1 cellular context compared by ENCODE assay signal in genomic region chr4:38752393-38752961, GRCh38.
A peak's percentile ranks its signal among the peaks of the same experiment; 100 is the strongest.
TF ChIP-seq lines count a peak whose summit lies in the region.

No MANE protein-coding gene starts in this region.

TF ChIP-seq in GM12878, 131 proteins besides CTCF, POLR2A, EP300 and RAD21 (continued from another document):
- TF ChIP-seq, protein P1, sequence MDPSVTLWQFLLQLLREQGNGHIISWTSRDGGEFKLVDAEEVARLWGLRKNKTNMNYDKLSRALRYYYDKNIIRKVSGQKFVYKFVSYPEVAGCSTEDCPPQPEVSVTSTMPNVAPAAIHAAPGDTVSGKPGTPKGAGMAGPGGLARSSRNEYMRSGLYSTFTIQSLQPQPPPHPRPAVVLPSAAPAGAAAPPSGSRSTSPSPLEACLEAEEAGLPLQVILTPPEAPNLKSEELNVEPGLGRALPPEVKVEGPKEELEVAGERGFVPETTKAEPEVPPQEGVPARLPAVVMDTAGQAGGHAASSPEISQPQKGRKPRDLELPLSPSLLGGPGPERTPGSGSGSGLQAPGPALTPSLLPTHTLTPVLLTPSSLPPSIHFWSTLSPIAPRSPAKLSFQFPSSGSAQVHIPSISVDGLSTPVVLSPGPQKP (IDR thresholded peaks at IDR 0.05; ENCODE audit: low read depth, low read length) = no peak
- TF ChIP-seq ZNF384 (IDR thresholded peaks at IDR 0.05; ENCODE audit: borderline replicate concordance, low read depth, low read length) (no peak), IKZF2 (IDR thresholded peaks at IDR 0.05) (peak; percentile 52 to 62), RELB (IDR thresholded peaks at IDR 0.05; ENCODE audit: low read depth) (peak; percentile 75; the same call in 1 of the 2 replicates), FOXK2 (IDR thresholded peaks at IDR 0.05) (no peak), BHLHE40 (IDR thresholded peaks at IDR 0.05; ENCODE audit: borderline replicate concordance in 1 of 2, low read depth in 2 of 2, low read length in 1 of 2) (peak; percentile 17 to 26; a peak in 1 of 4 replicates), JUNB (IDR thresholded peaks at IDR 0.05) (peak; percentile 65), TBL1XR1 (IDR thresholded peaks at IDR 0.05; ENCODE audit: low read depth, low read length) (0 out of 2 replicates have a peak, but pooled peaks have one; percentile 26), CBX5 (IDR thresholded peaks at IDR 0.05; ENCODE audit: low read depth) (0 out of 2 replicates have a peak, but pooled peaks have one; percentile 36), CEBPB (IDR thresholded peaks at IDR 0.05; ENCODE audit: borderline replicate concordance in 1 of 2, low read depth in 2 of 2, low read length in 2 of 2) (no peak), EED (IDR thresholded peaks at IDR 0.05; ENCODE audit: low read depth) (peak; percentile 47; the same call in 1 of the 2 replicates), BCL3 (IDR thresholded peaks at IDR 0.05; ENCODE audit: borderline replicate concordance, insufficient read depth, low read depth, low read length, poor library complexity, severe bottlenecking) (no peak), MEF2B (IDR thresholded peaks at IDR 0.05; ENCODE audit: partially characterized antibody, poor library complexity, severe bottlenecking) (peak; percentile 9), RUNX3 (IDR thresholded peaks at IDR 0.05; ENCODE audit: low read length) (peak; percentile 86), ZNF24 (IDR thresholded peaks at IDR 0.05) (peak; percentile 46; the same call in 1 of the 2 replicates), CHD1 (IDR thresholded peaks at IDR 0.05; ENCODE audit: low read depth, low read length) (no peak), ATF2 (IDR thresholded peaks at IDR 0.05; ENCODE audit: low read length) (peak; percentile 77), ETV6 (conservative IDR thresholded peaks at IDR 0.05 in 1 of 2, IDR thresholded peaks at IDR 0.05 in 1 of 2; ENCODE audit: borderline replicate concordance in 1 of 2, low read depth in 1 of 2) (peak in 1 of 2 experiments; percentile 46; a peak in 1 of 4 replicates)
- TF ChIP-seq, protein P2, sequence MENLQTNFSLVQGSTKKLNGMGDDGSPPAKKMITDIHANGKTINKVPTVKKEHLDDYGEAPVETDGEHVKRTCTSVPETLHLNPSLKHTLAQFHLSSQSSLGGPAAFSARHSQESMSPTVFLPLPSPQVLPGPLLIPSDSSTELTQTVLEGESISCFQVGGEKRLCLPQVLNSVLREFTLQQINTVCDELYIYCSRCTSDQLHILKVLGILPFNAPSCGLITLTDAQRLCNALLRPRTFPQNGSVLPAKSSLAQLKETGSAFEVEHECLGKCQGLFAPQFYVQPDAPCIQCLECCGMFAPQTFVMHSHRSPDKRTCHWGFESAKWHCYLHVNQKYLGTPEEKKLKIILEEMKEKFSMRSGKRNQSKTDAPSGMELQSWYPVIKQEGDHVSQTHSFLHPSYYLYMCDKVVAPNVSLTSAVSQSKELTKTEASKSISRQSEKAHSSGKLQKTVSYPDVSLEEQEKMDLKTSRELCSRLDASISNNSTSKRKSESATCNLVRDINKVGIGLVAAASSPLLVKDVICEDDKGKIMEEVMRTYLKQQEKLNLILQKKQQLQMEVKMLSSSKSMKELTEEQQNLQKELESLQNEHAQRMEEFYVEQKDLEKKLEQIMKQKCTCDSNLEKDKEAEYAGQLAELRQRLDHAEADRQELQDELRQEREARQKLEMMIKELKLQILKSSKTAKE (IDR thresholded peaks at IDR 0.05; ENCODE audit: low read depth, poor library complexity, severe bottlenecking) = peak; percentile 56
